11 cellular contexts compared by ENCODE assay signal in the genomic region with DNA sequence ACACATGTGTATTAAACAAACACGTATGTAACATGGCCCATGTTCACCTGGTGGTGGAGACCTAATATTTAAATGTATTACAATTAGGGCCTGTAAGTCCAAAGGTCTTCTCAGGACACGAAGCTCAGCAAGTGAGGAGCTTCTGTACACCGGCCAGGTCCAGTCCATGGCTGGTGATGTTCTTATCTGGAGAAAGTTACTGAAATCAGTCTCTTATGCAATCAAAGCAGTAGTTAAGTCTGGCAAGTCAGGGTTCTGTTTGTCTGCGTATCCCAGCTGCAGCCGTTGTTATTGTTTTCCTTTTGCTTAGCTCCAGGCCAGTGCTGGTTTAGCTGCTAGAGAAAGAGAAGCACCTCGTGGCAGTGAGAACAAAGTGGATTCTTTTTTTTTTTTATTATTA. TPM values are rescaled to one million over a fixed set of nuclear protein-coding genes. Genes with fewer than 3 reads are reported as not detected.
"Had no signal": no experiment of that assay in that cellular context is flagged by ENCODE, and none has a peak within 500 bp of the region (broad histone marks: within the 10 kb centered on the region; RNA-seq: fewer than 3 reads in every experiment).

No MANE protein-coding gene starts in this region.

RNA-seq across cellular contexts. Expression of a gene that starts 41.4 kb away (rescaled TPM):
- total RNA-seq: activated B cell treated with CpG ODN at 0.5 μM for 24 hours; activated CD4-positive, alpha-beta T cell treated with anti-CD3 and anti-CD28 coated beads, Interleukin-2, amount 10 ng/mL, durations not matched to agents 24 days and 14 days; activated CD8-positive, alpha-beta memory T cell treated with anti-CD3 and anti-CD28 coated beads for 36 hours; activated CD8-positive, alpha-beta T cell treated with anti-CD3 and anti-CD28 coated beads for 36 hours; activated naive CD4-positive, alpha-beta T cell treated with anti-CD3 and anti-CD28 coated beads for 36 hours; activated naive CD4-positive, alpha-beta T cell treated with anti-CD3 and anti-CD28 coated beads, Interleukin-2, amount 50 U/mL, for 72 hours; activated naive CD8-positive, alpha-beta T cell treated with anti-CD3 and anti-CD28 coated beads for 36 hours; activated T-cell treated with anti-CD3 and anti-CD28 coated beads, Interleukin-2, amount 50 U/mL, for 72 hours; activated T-helper 1 cell treated with anti-CD3 and anti-CD28 coated beads, Interleukin-12 subunit alpha, Interleukin-12 subunit beta, Interleukin-2, Interleukin-4 antibody, amounts not matched to agents 30 ng/mL and 10 ng/mL and 1 ng/mL, durations not matched to agents 14 hours and 24 hours and 36 hours; activated T-helper 17 cell treated with anti-CD3 and anti-CD28 coated beads, Interleukin-2, amount 50 U/mL, for 72 hours; astrocyte had no signal
